In genomic region chr7:122425731-122426130, GRCh38 we compare ENCODE assay signal across 35 cellular contexts.
"Had no signal": no experiment of that assay in that cellular context is flagged by ENCODE, and none has a peak within 500 bp of the region (broad histone marks: within the 10 kb centered on the region; RNA-seq: fewer than 3 reads in every experiment).

No MANE protein-coding gene starts in this region.

- H3K4me3 ChIP-seq: adrenal gland, body of pancreas, cardiac muscle cell, colonic mucosa, dorsolateral prefrontal cortex, gastrocnemius medialis, heart left ventricle had no signal

- H3K27ac Mint-ChIP-seq: activated B cell treated with CpG ODN at 0.5 μM for 24 hours; activated CD8-positive, alpha-beta T cell treated with anti-CD3 and anti-CD28 coated beads for 36 hours; activated naive CD4-positive, alpha-beta T cell treated with anti-CD3 and anti-CD28 coated beads for 36 hours; activated naive CD4-positive, alpha-beta T cell treated with anti-CD3 and anti-CD28 coated beads, Interleukin-2, amount 50 U/mL, for 24 hours; activated naive CD8-positive, alpha-beta T cell treated with anti-CD3 and anti-CD28 coated beads for 36 hours; activated naive CD8-positive, alpha-beta T cell treated with anti-CD3 and anti-CD28 coated beads, Interleukin-2, amount 50 U/mL, for 24 hours; activated T-helper 1 cell treated with anti-CD3 and anti-CD28 coated beads, Interleukin-12 subunit alpha, Interleukin-12 subunit beta, Interleukin-2, Interleukin-4 antibody, amounts not matched to agents 30 ng/mL and 10 ng/mL and 1 ng/mL, durations not matched to agents 14 hours and 24 hours and 36 hours; activated T-helper 2 cell treated with anti-CD3 and anti-CD28 coated beads, Interferon-gamma antibody, Interleukin-2, Interleukin-4, amounts not matched to agents 10 μg/mL and 5 μg/mL and 100 μg/mL, durations not matched to agents 14 hours and 24 hours and 36 hours; effector memory CD8-positive, alpha-beta T cell; T-helper 17 cell; T-helper 2 cell treated with Interferon-gamma antibody and Interleukin-4, amounts not matched to agents 5 μg/mL and 100 μg/mL, for 36 hours had no signal

- H3K36me3 Mint-ChIP-seq: activated naive CD4-positive, alpha-beta T cell treated with anti-CD3 and anti-CD28 coated beads, Interleukin-2, amount 50 U/mL, for 24 hours; activated naive CD8-positive, alpha-beta T cell treated with anti-CD3 and anti-CD28 coated beads for 36 hours had no signal

- H3K9me3 ChIP-seq: adrenal gland, body of pancreas, colonic mucosa, gastrocnemius medialis, heart left ventricle had no signal

- H3K27ac ChIP-seq: adrenal gland, body of pancreas, cardiac muscle cell, colonic mucosa, dorsolateral prefrontal cortex, epithelial cell of prostate, foreskin keratinocyte, gastrocnemius medialis, heart left ventricle, WERI-Rb-1 had no signal

- H3K4me1 Mint-ChIP-seq: activated B cell treated with CpG ODN at 0.5 μM for 24 hours; activated naive CD4-positive, alpha-beta T cell treated with anti-CD3 and anti-CD28 coated beads, Interleukin-2, amount 50 U/mL, for 24 hours; activated naive CD8-positive, alpha-beta T cell treated with anti-CD3 and anti-CD28 coated beads for 36 hours; activated naive CD8-positive, alpha-beta T cell treated with anti-CD3 and anti-CD28 coated beads, Interleukin-2, amount 50 U/mL, for 24 hours; T-helper 17 cell had no signal

- ATAC-seq: activated CD4-positive, CD25-positive, alpha-beta regulatory T cell treated with anti-CD3 and anti-CD28 coated beads, Interleukin-2, amount 50 U/mL, for 24 hours; activated CD8-positive, alpha-beta T cell treated with anti-CD3 and anti-CD28 coated beads for 36 hours; activated naive CD8-positive, alpha-beta T cell treated with anti-CD3 and anti-CD28 coated beads, Interleukin-2, amount 50 U/mL, for 24 hours; body of pancreas; effector memory CD8-positive, alpha-beta T cell; foreskin keratinocyte; gastrocnemius medialis; heart left ventricle; T-helper 17 cell had no signal

- H3K9me3 Mint-ChIP-seq: activated B cell treated with CpG ODN at 0.5 μM for 24 hours; activated naive CD4-positive, alpha-beta T cell treated with anti-CD3 and anti-CD28 coated beads, Interleukin-2, amount 50 U/mL, for 24 hours; activated naive CD8-positive, alpha-beta T cell treated with anti-CD3 and anti-CD28 coated beads for 36 hours; activated naive CD8-positive, alpha-beta T cell treated with anti-CD3 and anti-CD28 coated beads, Interleukin-2, amount 50 U/mL, for 24 hours; activated T-helper 1 cell treated with anti-CD3 and anti-CD28 coated beads, Interleukin-12 subunit alpha, Interleukin-12 subunit beta, Interleukin-2, Interleukin-4 antibody, amounts not matched to agents 30 ng/mL and 10 ng/mL and 1 ng/mL, durations not matched to agents 14 hours and 24 hours and 36 hours; activated T-helper 2 cell treated with anti-CD3 and anti-CD28 coated beads, Interferon-gamma antibody, Interleukin-2, Interleukin-4, amounts not matched to agents 10 μg/mL and 5 μg/mL and 100 μg/mL, durations not matched to agents 14 hours and 24 hours and 36 hours; T-helper 2 cell treated with Interferon-gamma antibody and Interleukin-4, amounts not matched to agents 5 μg/mL and 100 μg/mL, for 36 hours had no signal

- H3K36me3 ChIP-seq: adrenal gland, cardiac muscle cell, colonic mucosa, gastrocnemius medialis, heart left ventricle, WERI-Rb-1 had no signal

- DNase-seq: activated B cell treated with CpG ODN at 0.5 μM for 24 hours; activated CD4-positive, alpha-beta T cell treated with anti-CD3 and anti-CD28 coated beads for 48 hours; activated CD4-positive, alpha-beta T cell treated with anti-CD3 and anti-CD28 coated beads, Interleukin-2, amount 50 U/mL, for 1 hour; activated CD4-positive, alpha-beta T cell treated with anti-CD3 and anti-CD28 coated beads, Interleukin-2, amount 50 U/mL, for 48 hours; activated CD8-positive, alpha-beta memory T cell treated with anti-CD3 and anti-CD28 coated beads for 24 hours; activated CD8-positive, alpha-beta T cell treated with anti-CD3 and anti-CD28 coated beads for 36 hours; activated effector memory CD4-positive, alpha-beta T cell treated with anti-CD3 and anti-CD28 coated beads, Interleukin-2, amount 50 U/mL, for 16 hours; activated naive CD4-positive, alpha-beta T cell treated with anti-CD3 and anti-CD28 coated beads for 36 hours; activated naive CD8-positive, alpha-beta T cell treated with anti-CD3 and anti-CD28 coated beads for 36 hours; activated naive CD8-positive, alpha-beta T cell treated with anti-CD3 and anti-CD28 coated beads, Interleukin-2, amount 50 U/mL, for 24 hours; activated T-cell treated with anti-CD3 and anti-CD28 coated beads, Interleukin-2, amount 50 U/mL, for 48 hours; adrenal gland; amygdala; aorta; body of pancreas; central memory CD4-positive, alpha-beta T cell; cerebellar nuclear complex; colonic mucosa; dorsolateral prefrontal cortex; effector memory CD8-positive, alpha-beta T cell; foreskin keratinocyte; gastrocnemius medialis; glutamatergic neuron; heart left ventricle; T-helper 1 cell; T-helper 17 cell; T1000; WERI-Rb-1 had no signal

- H3K4me3 Mint-ChIP-seq: activated B cell treated with CpG ODN at 0.5 μM for 24 hours; activated CD8-positive, alpha-beta T cell treated with anti-CD3 and anti-CD28 coated beads for 36 hours; activated naive CD4-positive, alpha-beta T cell treated with anti-CD3 and anti-CD28 coated beads for 36 hours; activated naive CD4-positive, alpha-beta T cell treated with anti-CD3 and anti-CD28 coated beads, Interleukin-2, amount 50 U/mL, for 24 hours; activated naive CD8-positive, alpha-beta T cell treated with anti-CD3 and anti-CD28 coated beads for 36 hours; activated naive CD8-positive, alpha-beta T cell treated with anti-CD3 and anti-CD28 coated beads, Interleukin-2, amount 50 U/mL, for 24 hours; activated T-helper 1 cell treated with anti-CD3 and anti-CD28 coated beads, Interleukin-12 subunit alpha, Interleukin-12 subunit beta, Interleukin-2, Interleukin-4 antibody, amounts not matched to agents 30 ng/mL and 10 ng/mL and 1 ng/mL, durations not matched to agents 14 hours and 24 hours and 36 hours; effector memory CD8-positive, alpha-beta T cell; T-helper 17 cell; T-helper 2 cell treated with Interferon-gamma antibody and Interleukin-4, amounts not matched to agents 5 μg/mL and 100 μg/mL, for 36 hours had no signal

- H3K4me1 ChIP-seq: body of pancreas, colonic mucosa, gastrocnemius medialis, heart left ventricle had no signal

- H3K27me3 Mint-ChIP-seq: activated B cell treated with CpG ODN at 0.5 μM for 24 hours; activated CD8-positive, alpha-beta T cell treated with anti-CD3 and anti-CD28 coated beads for 36 hours; activated naive CD4-positive, alpha-beta T cell treated with anti-CD3 and anti-CD28 coated beads, Interleukin-2, amount 50 U/mL, for 24 hours; activated naive CD8-positive, alpha-beta T cell treated with anti-CD3 and anti-CD28 coated beads for 36 hours; activated naive CD8-positive, alpha-beta T cell treated with anti-CD3 and anti-CD28 coated beads, Interleukin-2, amount 50 U/mL, for 24 hours; effector memory CD8-positive, alpha-beta T cell; T-helper 17 cell had no signal

- H3K27me3 ChIP-seq: adrenal gland, body of pancreas, cardiac muscle cell, colonic mucosa, dorsolateral prefrontal cortex, foreskin keratinocyte, gastrocnemius medialis, heart left ventricle had no signal
